Comparison of ENCODE assay signal across 16 cellular contexts in genomic region chr13:59208405-59209195, GRCh38.
DNase-seq lines count a peak whose midpoint lies in the region; ATAC-seq and TF ChIP-seq lines count a peak whose summit lies in the region.
"Had no signal": no experiment of that assay in that cellular context is flagged by ENCODE, and none has a peak within 500 bp of the region (broad histone marks: within the 10 kb centered on the region; RNA-seq: fewer than 3 reads in every experiment).

No MANE protein-coding gene starts in this region.

- H3K4me1 Mint-ChIP-seq in mesothelial cell of epicardium, result peaks cover 63% of the 10 kb centered on the region
- H3K4me1 Mint-ChIP-seq in activated naive CD8-positive, alpha-beta T cell treated with anti-CD3 and anti-CD28 coated beads, Interleukin-2, amount 50 U/mL, for 24 hours, result no peaks in the 10 kb centered on the region
- H3K4me1 Mint-ChIP-seq: CD14-positive monocyte had no signal

- ATAC-seq in activated naive CD8-positive, alpha-beta T cell treated with anti-CD3 and anti-CD28 coated beads, Interleukin-2, amount 50 U/mL, for 24 hours, result no peak
- ATAC-seq: CD8-positive, alpha-beta T cell had no signal

- no peak for TF ChIP-seq CTCF in mesothelial cell of epicardium (IDR thresholded peaks at IDR 0.05; ENCODE audit: unreplicated experiment)

- H3K4me3 Mint-ChIP-seq in mesothelial cell of epicardium, result no peak overlapping the region
- no peak overlapping the region for H3K4me3 Mint-ChIP-seq in activated naive CD8-positive, alpha-beta T cell treated with anti-CD3 and anti-CD28 coated beads, Interleukin-2, amount 50 U/mL, for 24 hours
- H3K4me3 Mint-ChIP-seq: CD14-positive monocyte; CD8-positive, alpha-beta T cell; H9 had no signal

- peaks cover under 1% of the 10 kb centered on the region for H3K36me3 Mint-ChIP-seq in mesothelial cell of epicardium
- no peaks in the 10 kb centered on the region for H3K36me3 Mint-ChIP-seq in activated naive CD8-positive, alpha-beta T cell treated with anti-CD3 and anti-CD28 coated beads, Interleukin-2, amount 50 U/mL, for 24 hours (ENCODE audit: low read depth)
- H3K36me3 Mint-ChIP-seq: CD14-positive monocyte; CD8-positive, alpha-beta T cell had no signal

- H3K9me3 ChIP-seq in SK-N-MC (ENCODE audit: low read depth, low read length), result no peaks in the 10 kb centered on the region

- peak overlapping the region; percentile 60 for H3K27ac Mint-ChIP-seq in mesothelial cell of epicardium
- no peak overlapping the region for H3K27ac Mint-ChIP-seq in activated naive CD8-positive, alpha-beta T cell treated with anti-CD3 and anti-CD28 coated beads, Interleukin-2, amount 50 U/mL, for 24 hours
- H3K27ac Mint-ChIP-seq: CD14-positive monocyte; CD8-positive, alpha-beta T cell; H9 had no signal

- H3K9me3 Mint-ChIP-seq in mesothelial cell of epicardium, result peaks cover 6% of the 10 kb centered on the region
- H3K9me3 Mint-ChIP-seq in activated naive CD8-positive, alpha-beta T cell treated with anti-CD3 and anti-CD28 coated beads, Interleukin-2, amount 50 U/mL, for 24 hours, result peaks cover 1% of the 10 kb centered on the region

- H3K27me3 Mint-ChIP-seq in mesothelial cell of epicardium (ENCODE audit: low read depth), result no peaks in the 10 kb centered on the region
- no peaks in the 10 kb centered on the region for H3K27me3 Mint-ChIP-seq in activated naive CD8-positive, alpha-beta T cell treated with anti-CD3 and anti-CD28 coated beads, Interleukin-2, amount 50 U/mL, for 24 hours

- H3K9ac ChIP-seq in SK-N-MC (ENCODE audit: insufficient read length), result no peak overlapping the region

- no peaks in the 10 kb centered on the region for H3K36me3 ChIP-seq in SK-N-MC (ENCODE audit: insufficient read depth, low read length)

- no peak overlapping the region for H3K4me3 ChIP-seq in SK-N-MC

- DNase-seq in SK-N-MC (ENCODE audit: low read depth, low spot score), result no peak
- DNase-seq in mesothelial cell of epicardium (ENCODE audit: low spot score in 2 of 2, unreplicated experiment in 2 of 2), result no peak
- DNase-seq in renal cortical epithelial cell (ENCODE audit: low read depth), result peak; percentile 2
- DNase-seq in NCI-H69 (lab: John Stamatoyannopoulos, UW), result no peak
- DNase-seq in 8988T, result no peak
- DNase-seq in NCI-H345 (lab: John Stamatoyannopoulos, UW), result no peak
- no peak for DNase-seq in activated naive CD8-positive, alpha-beta T cell treated with anti-CD3 and anti-CD28 coated beads, Interleukin-2, amount 50 U/mL, for 24 hours
- DNase-seq: CD8-positive, alpha-beta T cell; COR-L47; DMS153; DMS79 treated with DMSO at 0.1 percent for 48 hours; EL; GOT3; H9 had no signal

- H3K27ac ChIP-seq in SK-N-MC, result peak overlapping the region; percentile 75
- H3K27ac ChIP-seq: HL-60 had no signal
